In the genomic region with DNA sequence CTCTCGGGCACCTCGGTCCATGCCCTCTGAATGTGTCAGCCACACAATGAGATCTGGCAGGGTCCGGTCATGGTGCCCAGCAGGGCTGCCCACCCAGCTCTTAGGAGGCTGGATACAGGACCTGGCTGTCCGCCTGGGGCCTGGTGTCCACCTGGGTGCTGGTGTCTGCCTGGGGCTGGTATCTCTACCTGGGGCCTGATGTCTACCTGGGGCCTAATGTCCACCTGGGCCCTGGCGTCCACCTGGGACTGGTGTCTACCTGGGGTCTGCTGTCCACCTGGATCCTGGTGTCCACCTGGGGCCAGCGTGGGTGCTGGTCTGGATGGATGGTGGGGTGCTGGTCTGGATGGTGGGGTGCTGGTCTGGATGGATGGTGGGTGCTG, we compare ENCODE assay signal across 17 cellular contexts. TPM values are rescaled to one million over a fixed set of nuclear protein-coding genes. Genes with fewer than 3 reads are reported as not detected.
DNase-seq lines count a peak whose midpoint lies in the region; ATAC-seq and TF ChIP-seq lines count a peak whose summit lies in the region.
"Had no signal": no experiment of that assay in that cellular context is flagged by ENCODE, and none has a peak within 500 bp of the region (broad histone marks: within the 10 kb centered on the region; RNA-seq: fewer than 3 reads in every experiment).

No MANE protein-coding gene starts in this region.

- peaks cover 0 to 4% (median 0%) of the 10 kb centered on the region in 7 donors for H3K27me3 ChIP-seq in heart right ventricle

- DNase-seq in Right ventricle myocardium inferior (ENCODE audit: missing footprints) (peak; percentile 66), heart right ventricle (no peak), coronary artery (ENCODE audit: low spot score) (peak; percentile 64), sciatic nerve (ENCODE audit: low spot score) (peak; percentile 53), NCI-H1930 (lab: John Stamatoyannopoulos, UW) (no peak)
- DNase-seq: GM23248, KBM-7, NCI-H1436 treated with DMSO at 0.1 percent for 48 hours, NCI-H2081, NCI-H748 treated with DMSO at 0.1 percent for 48 hours had no signal

- H3K9me3 ChIP-seq in heart right ventricle, result no peaks in the 10 kb centered on the region
- H3K9me3 ChIP-seq: BLaER1 had no signal

- intact Hi-C loops in Right ventricle myocardium inferior (cut with DNase I) (no loop called here), heart right ventricle (cut with DNase I) (no loop called here), sciatic nerve (cut with DNase I) (no loop called here)

- H3K4me3 ChIP-seq in heart right ventricle, result no peak overlapping the region
- no peak overlapping the region for H3K4me3 ChIP-seq in coronary artery
- H3K4me3 ChIP-seq: BLaER1, GM23248 had no signal

- H3K36me3 ChIP-seq in heart right ventricle, result no peaks in the 10 kb centered on the region
- H3K36me3 ChIP-seq: BLaER1 had no signal

- no peak for TF ChIP-seq CTCF in heart right ventricle (IDR thresholded peaks at IDR 0.05)
- no peak for TF ChIP-seq CTCF in coronary artery (IDR thresholded peaks at IDR 0.05)

- no peak overlapping the region for H3K27ac ChIP-seq in heart right ventricle
- H3K27ac ChIP-seq in coronary artery, result no peak overlapping the region
- H3K27ac ChIP-seq: BLaER1, GM23248, RWPE1 had no signal

- ATAC-seq in Right ventricle myocardium inferior, result no peak
- no peak for ATAC-seq in heart right ventricle
- ATAC-seq in sciatic nerve, result no peak
- ATAC-seq in HG03039 (IDR thresholded peaks at IDR 0.05; ENCODE audit: unreplicated experiment), result no peak
- no peak for ATAC-seq in GM21390 (IDR thresholded peaks at IDR 0.05; ENCODE audit: unreplicated experiment)
- ATAC-seq: CD8-positive, alpha-beta T cell had no signal

- H3K4me1 ChIP-seq in heart right ventricle, result peaks cover 0 to 3% (median 0%) of the 10 kb centered on the region in 9 donors

- WGBS in heart right ventricle, 2 donors, result 84 to 94% methylated on average over 6 of the region's 6 CpGs

RNA-seq across cellular contexts. Expression of a gene that starts 45.1 kb away (rescaled TPM):
- total RNA-seq in Right ventricle myocardium inferior, result not detected
- not detected for total RNA-seq in heart right ventricle
- polyA plus RNA-seq in heart right ventricle, result not detected
- total RNA-seq in sciatic nerve, result not detected
- total RNA-seq: CD8-positive, alpha-beta T cell; G401; GM23248; NCI-H460 had no signal
- polyA plus RNA-seq: GM23248 had no signal

Comparison
In these comparisons a context has a peak if more than half of its experiments do, and no peak if none do; other contexts are left out.
1. DNase-seq: peak in Right ventricle myocardium inferior (single experiment), coronary artery (single experiment) and sciatic nerve (single experiment); none in heart right ventricle (0 of 2) and NCI-H1930 (0 of 2).